Comparison of ENCODE assay signal across 8 cellular contexts in genomic region chr20:62066339-62066982, GRCh38. TPM values are rescaled to one million over a fixed set of nuclear protein-coding genes. Genes with fewer than 3 reads are reported as not detected.
A peak's percentile ranks its signal among the peaks of the same experiment; 100 is the strongest.
DNase-seq lines count a peak whose midpoint lies in the region; ATAC-seq and TF ChIP-seq lines count a peak whose summit lies in the region.

No MANE protein-coding gene starts in this region.

- peak overlapping the region; percentile 87 for H3K4me2 ChIP-seq in neural progenitor cell

- peak overlapping the region; percentile 4 for H2AFZ ChIP-seq in neural progenitor cell (replicated peaks)

- H3K36me3 ChIP-seq in neural progenitor cell (no peaks in the 10 kb centered on the region), tibial artery (no peaks in the 10 kb centered on the region)

- H3K36me3 Mint-ChIP-seq in activated T-helper 17 cell treated with anti-CD3 and anti-CD28 coated beads, Interleukin-2, amount 50 U/mL, for 72 hours (ENCODE audit: low read depth): peaks cover 17% of the 10 kb centered on the region
- H3K36me3 Mint-ChIP-seq in neural progenitor cell: peaks cover 4% of the 10 kb centered on the region

- H3K9me3 Mint-ChIP-seq in activated T-helper 17 cell treated with anti-CD3 and anti-CD28 coated beads, Interleukin-2, amount 50 U/mL, for 72 hours: no peaks in the 10 kb centered on the region
- H3K9me3 Mint-ChIP-seq in neural progenitor cell: peaks cover 5% of the 10 kb centered on the region

- H3F3A ChIP-seq in neural progenitor cell (ENCODE audit: low read depth): peaks cover 9% of the 10 kb centered on the region

- H3K4me1 ChIP-seq in neural progenitor cell (peaks cover 22% of the 10 kb centered on the region), tibial artery (peaks cover 7 to 40% (median 29%) of the 10 kb centered on the region in 4 donors)

- H3K4me1 Mint-ChIP-seq in activated T-helper 17 cell treated with anti-CD3 and anti-CD28 coated beads, Interleukin-2, amount 50 U/mL, for 72 hours: peaks cover 17% of the 10 kb centered on the region
- peaks cover 26% of the 10 kb centered on the region for H3K4me1 Mint-ChIP-seq in neural progenitor cell

- H3K27me3 ChIP-seq in neural progenitor cell (no peaks in the 10 kb centered on the region), tibial artery (no peaks in the 10 kb centered on the region)

- peaks cover 2% of the 10 kb centered on the region for H3K27me3 Mint-ChIP-seq in activated T-helper 17 cell treated with anti-CD3 and anti-CD28 coated beads, Interleukin-2, amount 50 U/mL, for 72 hours
- peaks cover 21% of the 10 kb centered on the region for H3K27me3 Mint-ChIP-seq in neural progenitor cell (ENCODE audit: insufficient read depth, low read depth)

- peaks cover 30% of the 10 kb centered on the region for H4K20me1 ChIP-seq in neural progenitor cell (ENCODE audit: low read depth)

- H3K4me3 Mint-ChIP-seq in activated T-helper 17 cell treated with anti-CD3 and anti-CD28 coated beads, Interleukin-2, amount 50 U/mL, for 72 hours: peak overlapping the region; percentile 83
- peak overlapping the region; percentile 90 for H3K4me3 Mint-ChIP-seq in neural progenitor cell

- H3K4me3 ChIP-seq in AG04449 (ENCODE audit: low read depth, low read length) (peak overlapping the region; percentile 64), foreskin fibroblast (ENCODE audit: low read depth in 1 of 2, low read length in 2 of 2) (peak overlapping the region; percentile 51 to 65), neural progenitor cell (peak overlapping the region; percentile 63), tibial artery (peak overlapping the region; percentile 77 to 86)

- ATAC-seq in GM18861 (IDR thresholded peaks at IDR 0.05; ENCODE audit: unreplicated experiment) (peak; percentile 25), HG03196 (IDR thresholded peaks at IDR 0.05; ENCODE audit: unreplicated experiment) (peak; percentile 28)
- peak; percentile 44 for ATAC-seq in activated T-helper 17 cell treated with anti-CD3 and anti-CD28 coated beads, Interleukin-2, amount 50 U/mL, for 72 hours (replicated peaks)

- DNase-seq in AG04449 (ENCODE audit: low read depth, low spot score) (no peak), NCI-H748 (lab: John Stamatoyannopoulos, UW; ENCODE audit: unreplicated experiment) (peak; percentile 79), foreskin fibroblast (peak in 1 of 2 donors; percentile 56), neural progenitor cell (ENCODE audit: low spot score) (peak; percentile 88), tibial artery (no peak)

- TF ChIP-seq CTCF in AG04449 (IDR thresholded peaks at IDR 0.05; ENCODE audit: insufficient read depth, low read length, missing control alignments) (no peak), foreskin fibroblast (IDR thresholded peaks at IDR 0.05; ENCODE audit: low read depth, low read length) (no peak), neural progenitor cell (IDR thresholded peaks at IDR 0.05) (no peak), tibial artery (IDR thresholded peaks at IDR 0.05) (no peak)

- CTCF ChIA-PET in AG04449 (lab: Yijun Ruan, JAX): interaction anchor here (1.4 kb wide), 1 partner anchor 61 kb away, joined by 3 read pairs; no protein-coding TSS in a partner anchor

- H3K9ac ChIP-seq in neural progenitor cell: peak overlapping the region; percentile 56

- no peaks in the 10 kb centered on the region for H3K9me3 ChIP-seq in neural progenitor cell (ENCODE audit: low read depth)
- no peaks in the 10 kb centered on the region for H3K9me3 ChIP-seq in tibial artery

- H3K27ac Mint-ChIP-seq in activated T-helper 17 cell treated with anti-CD3 and anti-CD28 coated beads, Interleukin-2, amount 50 U/mL, for 72 hours: peak overlapping the region; percentile 85
- peak overlapping the region; percentile 97 for H3K27ac Mint-ChIP-seq in neural progenitor cell

- POLR2A ChIA-PET in AG04449 (lab: Yijun Ruan, JAX): interaction anchor here (0.8 to 1.6 kb wide), 9 partner anchors 14 to 75 kb away, joined by 3 to 37 read pairs (median 5); partner anchors contain the start of gene LSM14B

- intact Hi-C loops in tibial artery (cut with DNase I; ENCODE audit: low total_unique reads): loop anchor here (5.0 kb wide), 2 partner anchors 56 to 76 kb away; partner anchors contain the start of genes LSM14B, PSMA7 and SS18L1

- H3K79me2 ChIP-seq in neural progenitor cell (ENCODE audit: low read depth): peaks cover 31% of the 10 kb centered on the region

- H3K27ac ChIP-seq in neural progenitor cell (peak overlapping the region; percentile 83), tibial artery (peak overlapping the region; percentile 89 to 95)

RNA-seq across cellular contexts. Expression of gene TAF4, which starts 0.8 kb away (rescaled TPM):
- 10 to 100 TPM; 13.4 to 14.5 TPM for total RNA-seq in activated T-helper 17 cell treated with anti-CD3 and anti-CD28 coated beads, Interleukin-2, amount 50 U/mL, for 72 hours
- 9.9 and 10.8 TPM in 2 replicates for total RNA-seq in neural progenitor cell (ENCODE audit: low replicate concordance)

RNA-seq across cellular contexts. Expression of gene LSM14B, which starts 55.8 kb away (rescaled TPM):
- 10 to 100 TPM; 25.1 to 29.8 TPM for total RNA-seq in activated T-helper 17 cell treated with anti-CD3 and anti-CD28 coated beads, Interleukin-2, amount 50 U/mL, for 72 hours
- 52.6 and 82.1 TPM in 2 replicates for total RNA-seq in neural progenitor cell (ENCODE audit: low replicate concordance)

Comparison
In these comparisons a context has a peak if more than half of its experiments do, and no peak if none do; other contexts are left out.
1. DNase-seq: peak in NCI-H748 (single experiment) and neural progenitor cell (single experiment); none in AG04449 (single experiment) and tibial artery (0 of 2).
2. Peak in every context shown above with its lines, with median percentiles within 50 percentile points of each other: H3K4me3 ChIP-seq and ATAC-seq.